In genomic region chr1:61163794-61164193, GRCh38 we compare ENCODE assay signal across 31 cellular contexts.
DNase-seq lines count a peak whose midpoint lies in the region; ATAC-seq and TF ChIP-seq lines count a peak whose summit lies in the region.
"Had no signal": no experiment of that assay in that cellular context is flagged by ENCODE, and none has a peak within 500 bp of the region (broad histone marks: within the 10 kb centered on the region; RNA-seq: fewer than 3 reads in every experiment).

No MANE protein-coding gene starts in this region.

- H3K4me3 Mint-ChIP-seq in naive thymus-derived CD8-positive, alpha-beta T cell: no peak overlapping the region
- no peak overlapping the region for H3K4me3 Mint-ChIP-seq in endodermal cell
- H3K4me3 Mint-ChIP-seq: activated B cell treated with CpG ODN at 0.5 μM for 24 hours; activated CD4-positive, alpha-beta T cell treated with anti-CD3 and anti-CD28 coated beads, Interleukin-2, amount 10 ng/mL, durations not matched to agents 7 days and 5 days; activated CD8-positive, alpha-beta memory T cell treated with anti-CD3 and anti-CD28 coated beads, Interleukin-2, amount 10 ng/mL, durations not matched to agents 7 days and 5 days; stimulated activated naive CD8-positive, alpha-beta T cell treated with anti-CD3 and anti-CD28 coated beads, Interleukin-15, Interleukin-2, amounts not matched to agents 100 ng/mL and 50 ng/mL, for 24 hours had no signal

- H3K9me3 Mint-ChIP-seq in naive thymus-derived CD8-positive, alpha-beta T cell: no peaks in the 10 kb centered on the region
- no peaks in the 10 kb centered on the region for H3K9me3 Mint-ChIP-seq in endodermal cell
- H3K9me3 Mint-ChIP-seq: activated B cell treated with CpG ODN at 0.5 μM for 24 hours; activated CD4-positive, alpha-beta T cell treated with anti-CD3 and anti-CD28 coated beads, Interleukin-2, amount 10 ng/mL, durations not matched to agents 7 days and 5 days; stimulated activated naive CD8-positive, alpha-beta T cell treated with anti-CD3 and anti-CD28 coated beads, Interleukin-15, Interleukin-2, amounts not matched to agents 100 ng/mL and 50 ng/mL, for 24 hours had no signal

- TF ChIP-seq EP300 in gastroesophageal sphincter (IDR thresholded peaks at IDR 0.05): no peak
- TF ChIP-seq EP300 in suprapubic skin (IDR thresholded peaks at IDR 0.05): no peak

- peaks cover 11% of the 10 kb centered on the region for H3K79me2 ChIP-seq in ACC112 (ENCODE audit: control insufficient read depth, insufficient read depth, low read length, unreplicated experiment)

- H3K9ac ChIP-seq in endodermal cell (ENCODE audit: extremely low read depth, low read length, poor library complexity, severe bottlenecking): no peak overlapping the region
- H3K9ac ChIP-seq: BLaER1 had no signal

- peaks cover 0 to 11% (median 8%) of the 10 kb centered on the region in 3 donors for H3K36me3 Mint-ChIP-seq in naive thymus-derived CD8-positive, alpha-beta T cell
- no peaks in the 10 kb centered on the region for H3K36me3 Mint-ChIP-seq in endodermal cell (ENCODE audit: low read depth)
- H3K36me3 Mint-ChIP-seq: activated CD8-positive, alpha-beta memory T cell treated with anti-CD3 and anti-CD28 coated beads, Interleukin-2, amount 10 ng/mL, durations not matched to agents 7 days and 5 days had no signal

- H2AFZ ChIP-seq in ACC112 (ENCODE audit: low read length, unreplicated experiment): no peak overlapping the region

- H3K36me3 ChIP-seq in ACC112 (ENCODE audit: insufficient read depth, low read length): no peaks in the 10 kb centered on the region
- no peaks in the 10 kb centered on the region for H3K36me3 ChIP-seq in brain microvascular endothelial cell (replicated peaks)
- no peaks in the 10 kb centered on the region for H3K36me3 ChIP-seq in gastroesophageal sphincter
- H3K36me3 ChIP-seq in endodermal cell (ENCODE audit: control insufficient read depth, insufficient read depth, low read length): no peaks in the 10 kb centered on the region
- H3K36me3 ChIP-seq in suprapubic skin: no peaks in the 10 kb centered on the region
- H3K36me3 ChIP-seq: BLaER1, neutrophil, right lobe of liver, vagina had no signal

- in situ Hi-C loops in brain microvascular endothelial cell (cut with HindIII; ENCODE audit: low pct_ligation_motif_present, low sequenced_read_pairs): no loop called here

- no peaks in the 10 kb centered on the region for H3K9me3 ChIP-seq in gastroesophageal sphincter
- no peaks in the 10 kb centered on the region for H3K9me3 ChIP-seq in endodermal cell (ENCODE audit: control insufficient read depth, low read length)
- no peaks in the 10 kb centered on the region for H3K9me3 ChIP-seq in suprapubic skin
- H3K9me3 ChIP-seq: A549, BLaER1, neutrophil, right lobe of liver, SJCRH30, vagina had no signal

- H3K4me3 ChIP-seq in ACC112 (ENCODE audit: low read depth, low read length) (no peak overlapping the region), brain microvascular endothelial cell (ENCODE audit: low read depth, low read length) (no peak overlapping the region), gastroesophageal sphincter (no peak overlapping the region), endodermal cell (ENCODE audit: low read length) (no peak overlapping the region), suprapubic skin (no peak overlapping the region)
- H3K4me3 ChIP-seq: A549, BLaER1, right lobe of liver, SJCRH30, vagina had no signal

- no peak for TF ChIP-seq POLR2A in gastroesophageal sphincter (IDR thresholded peaks at IDR 0.05)
- no peak for TF ChIP-seq POLR2A in suprapubic skin (IDR thresholded peaks at IDR 0.05)

- peak; percentile 57 for ATAC-seq in gastroesophageal sphincter
- no peak for ATAC-seq in naive thymus-derived CD8-positive, alpha-beta T cell
- no peak for ATAC-seq in HG03342 (IDR thresholded peaks at IDR 0.05; ENCODE audit: unreplicated experiment)
- ATAC-seq: A549; activated CD8-positive, alpha-beta memory T cell treated with anti-CD3 and anti-CD28 coated beads, Interleukin-2, amount 10 ng/mL, durations not matched to agents 7 days and 5 days; right lobe of liver had no signal

- peaks cover 21% of the 10 kb centered on the region for H3K4me1 ChIP-seq in ACC112 (ENCODE audit: control insufficient read depth, insufficient read depth, low read length, unreplicated experiment)
- H3K4me1 ChIP-seq in gastroesophageal sphincter: peaks cover 4 to 78% (median 21%) of the 10 kb centered on the region in 3 donors
- no peaks in the 10 kb centered on the region for H3K4me1 ChIP-seq in endodermal cell (ENCODE audit: control insufficient read depth, insufficient read depth, low read length)
- peaks cover 6% of the 10 kb centered on the region for H3K4me1 ChIP-seq in suprapubic skin

- DNase-seq in GM04503 (ENCODE audit: low read depth): peak; percentile 53
- DNase-seq in brain microvascular endothelial cell: no peak
- DNase-seq in naive thymus-derived CD8-positive, alpha-beta T cell: no peak
- DNase-seq in endodermal cell: no peak
- DNase-seq in suprapubic skin (ENCODE audit: low spot score in 2 of 2): no peak
- DNase-seq: activated B cell treated with CpG ODN at 0.5 μM for 24 hours; activated CD4-positive, alpha-beta T cell treated with anti-CD3 and anti-CD28 coated beads, Interleukin-2, amount 10 ng/mL, durations not matched to agents 7 days and 5 days; activated CD8-positive, alpha-beta memory T cell treated with anti-CD3 and anti-CD28 coated beads, Interleukin-2, amount 10 ng/mL, durations not matched to agents 7 days and 5 days; activated gamma-delta T cell treated with Interleukin-2 at 50 U/mL for 16 hours; activated T-cell treated with anti-CD3 and anti-CD28 coated beads, Interleukin-2, amount 50 U/mL, for 48 hours; DMS153; effector CD4-positive, alpha-beta T cell; head of caudate nucleus; KG1; kidney; NCI-H1092 treated with DMSO at 0.1 percent for 48 hours; NCI-H1694 treated with DMSO at 0.1 percent for 48 hours; NCI-H446 treated with DMSO at 0.1 percent for 48 hours; NCI-H82; right lobe of liver; SJCRH30; stimulated activated CD8-positive, alpha-beta memory T cell treated with anti-CD3 and anti-CD28 coated beads, Interleukin-4, amount 100 ng/mL, for 48 hours had no signal

- H3K27me3 ChIP-seq in ACC112 (ENCODE audit: insufficient read depth, low read length) (no peaks in the 10 kb centered on the region), brain microvascular endothelial cell (replicated peaks) (no peaks in the 10 kb centered on the region), gastroesophageal sphincter (no peaks in the 10 kb centered on the region), endodermal cell (ENCODE audit: control insufficient read depth, insufficient read depth, low read length, poor library complexity, severe bottlenecking) (peaks cover 23% of the 10 kb centered on the region), suprapubic skin (no peaks in the 10 kb centered on the region)
- H3K27me3 ChIP-seq: BLaER1, neutrophil, right lobe of liver, SJCRH30, vagina had no signal

- H3K4me1 Mint-ChIP-seq in naive thymus-derived CD8-positive, alpha-beta T cell: peaks cover 0 to 2% (median 1%) of the 10 kb centered on the region in 4 donors
- peaks cover 12% of the 10 kb centered on the region for H3K4me1 Mint-ChIP-seq in endodermal cell
- H3K4me1 Mint-ChIP-seq: activated B cell treated with CpG ODN at 0.5 μM for 24 hours had no signal

- POLR2A ChIA-PET in naive thymus-derived CD8-positive, alpha-beta T cell (lab: Charles Lee): no interaction called here

- no peak overlapping the region for H3K27ac Mint-ChIP-seq in naive thymus-derived CD8-positive, alpha-beta T cell
- H3K27ac Mint-ChIP-seq in endodermal cell: no peak overlapping the region
- H3K27ac Mint-ChIP-seq: activated B cell treated with CpG ODN at 0.5 μM for 24 hours; activated CD4-positive, alpha-beta T cell treated with anti-CD3 and anti-CD28 coated beads, Interleukin-2, amount 10 ng/mL, durations not matched to agents 7 days and 5 days; activated CD8-positive, alpha-beta memory T cell treated with anti-CD3 and anti-CD28 coated beads, Interleukin-2, amount 10 ng/mL, durations not matched to agents 7 days and 5 days; progenitor cell of endocrine pancreas; stimulated activated naive CD8-positive, alpha-beta T cell treated with anti-CD3 and anti-CD28 coated beads, Interleukin-15, Interleukin-2, amounts not matched to agents 100 ng/mL and 50 ng/mL, for 24 hours had no signal

- H3K27me3 Mint-ChIP-seq in naive thymus-derived CD8-positive, alpha-beta T cell: peaks cover 0 to 2% (median 0%) of the 10 kb centered on the region in 5 donors
- peaks cover 23% of the 10 kb centered on the region for H3K27me3 Mint-ChIP-seq in endodermal cell (ENCODE audit: insufficient read depth)
- H3K27me3 Mint-ChIP-seq: stimulated activated naive CD8-positive, alpha-beta T cell treated with anti-CD3 and anti-CD28 coated beads, Interleukin-15, Interleukin-2, amounts not matched to agents 100 ng/mL and 50 ng/mL, for 24 hours had no signal

- H3K27ac ChIP-seq in ACC112 (ENCODE audit: low read depth, low read length): 0 out of 2 replicates have a peak overlapping the region, but pooled peaks have one; percentile 19
- peak overlapping the region; percentile 6 for H3K27ac ChIP-seq in brain microvascular endothelial cell
- H3K27ac ChIP-seq in gastroesophageal sphincter: no peak overlapping the region
- no peak overlapping the region for H3K27ac ChIP-seq in endodermal cell (ENCODE audit: low read depth, low read length)
- H3K27ac ChIP-seq in suprapubic skin: no peak overlapping the region
- H3K27ac ChIP-seq: A549, BLaER1, neutrophil, right lobe of liver, SJCRH30, vagina had no signal

- TF ChIP-seq CTCF in brain microvascular endothelial cell (IDR thresholded peaks at IDR 0.05; ENCODE audit: low read depth, low read length, missing control alignments) (no peak), gastroesophageal sphincter (IDR thresholded peaks at IDR 0.05) (no peak), endodermal cell (conservative IDR thresholded peaks at IDR 0.05) (no peak), suprapubic skin (IDR thresholded peaks at IDR 0.05) (no peak)

Comparison
In these comparisons a context has a peak if more than half of its experiments do, and no peak if none do; other contexts are left out.
1. H3K27ac ChIP-seq: peak in ACC112 (single experiment) and brain microvascular endothelial cell (single experiment); none in gastroesophageal sphincter (0 of 4), endodermal cell (single experiment) and suprapubic skin (single experiment).